ENCODE assay signal across 8 cellular contexts in genomic region chr7:88111136-88111748, GRCh38.
DNase-seq lines count a peak whose midpoint lies in the region; ATAC-seq and TF ChIP-seq lines count a peak whose summit lies in the region.

No MANE protein-coding gene starts in this region.

- H3F3A ChIP-seq in Loucy (ENCODE audit: low read depth), result no peaks in the 10 kb centered on the region

- TF ChIP-seq CTCF in CD4-positive, alpha-beta T cell (IDR thresholded peaks at IDR 0.05), result peak; percentile 34
- TF ChIP-seq CTCF in Loucy (conservative IDR thresholded peaks at IDR 0.05; ENCODE audit: low read length), result peak; percentile 70
- peak; percentile 76 for TF ChIP-seq CTCF in foreskin keratinocyte (conservative IDR thresholded peaks at IDR 0.05)

- CTCF ChIA-PET in CD4-positive, alpha-beta T cell (lab: Charles Lee), result no interaction called here

- no peak overlapping the region for H3K4me3 Mint-ChIP-seq in CD4-positive, alpha-beta T cell

- intact Hi-C loops in CD4-positive, alpha-beta T cell (cut with DNase I, micrococcal nuclease), result loop anchor here (2.0 to 10.0 kb wide), 4 partner anchors 312 to 796 kb away; no protein-coding TSS in a partner anchor

- H3K27ac ChIP-seq in CD4-positive, alpha-beta T cell (ENCODE audit: low read depth, low read length), result no peak overlapping the region
- H3K27ac ChIP-seq in foreskin keratinocyte, result no peak overlapping the region

- H4K20me1 ChIP-seq in Loucy (ENCODE audit: insufficient read depth, low read length, poor library complexity, severe bottlenecking), result no peaks in the 10 kb centered on the region

- no peaks in the 10 kb centered on the region for H3K4me1 Mint-ChIP-seq in CD4-positive, alpha-beta T cell (ENCODE audit: low read depth)

- POLR2A ChIA-PET in CD4-positive, alpha-beta T cell (lab: Charles Lee), result no interaction called here

- H3K4me1 ChIP-seq in Loucy (ENCODE audit: insufficient read depth, low read length, poor library complexity, severe bottlenecking) (peaks cover 4% of the 10 kb centered on the region), foreskin keratinocyte (no peaks in the 10 kb centered on the region)

- H3K9me3 Mint-ChIP-seq in CD4-positive, alpha-beta T cell, result no peaks in the 10 kb centered on the region

- no peaks in the 10 kb centered on the region for H3K27me3 Mint-ChIP-seq in CD4-positive, alpha-beta T cell

- no peaks in the 10 kb centered on the region for H3K9me2 ChIP-seq in Loucy (replicated peaks; ENCODE audit: low read depth, low read length)

- H3K9ac ChIP-seq in Loucy (ENCODE audit: low read depth, low read length, poor library complexity, severe bottlenecking), result no peak overlapping the region

- no peak for ATAC-seq in CD4-positive, alpha-beta T cell (ENCODE audit: poor library complexity)
- ATAC-seq in GM19468 (IDR thresholded peaks at IDR 0.05; ENCODE audit: extremely low read depth, unreplicated experiment) (peak; percentile 37), SK-N-SH treated with all-trans-retinoic acid at 6 μM for 48 hours (peak; percentile 85), foreskin keratinocyte (peak; percentile 63), esophagus mucosa (no peak)

- H3K27ac Mint-ChIP-seq in CD4-positive, alpha-beta T cell, result no peak overlapping the region

- DNase-seq in CD4-positive, alpha-beta T cell, result no peak
- DNase-seq in foreskin keratinocyte (peak; percentile 21 to 50), renal cortical epithelial cell (ENCODE audit: low read depth) (peak; percentile 77), NCI-H187 (lab: John Stamatoyannopoulos, UW) (no peak)

- H3K36me3 ChIP-seq in Loucy (ENCODE audit: insufficient read depth, low read length), result no peaks in the 10 kb centered on the region; the same call in 1 of the 2 replicates

- H3K4me3 ChIP-seq in Loucy (ENCODE audit: low read length, poor library complexity, severe bottlenecking), result no peak overlapping the region

- no peak overlapping the region for H3K4me2 ChIP-seq in Loucy (ENCODE audit: low read depth, low read length, poor library complexity, severe bottlenecking)

- H2AFZ ChIP-seq in Loucy (ENCODE audit: low read length), result no peak overlapping the region

- no peaks in the 10 kb centered on the region for H3K36me3 Mint-ChIP-seq in CD4-positive, alpha-beta T cell (ENCODE audit: low read depth)

- H3K27me3 ChIP-seq in CD4-positive, alpha-beta T cell (ENCODE audit: control insufficient read depth, insufficient read depth, low read length), result no peaks in the 10 kb centered on the region
- no peaks in the 10 kb centered on the region for H3K27me3 ChIP-seq in Loucy (ENCODE audit: insufficient read depth, low read length, poor library complexity, severe bottlenecking)
- H3K27me3 ChIP-seq in foreskin keratinocyte, result no peaks in the 10 kb centered on the region

- no peaks in the 10 kb centered on the region for H3K9me3 ChIP-seq in CD4-positive, alpha-beta T cell (ENCODE audit: control insufficient read depth, low read length)
- H3K9me3 ChIP-seq in Loucy (ENCODE audit: insufficient read depth, low read depth, low read length), result no peaks in the 10 kb centered on the region

- no peaks in the 10 kb centered on the region for H3K79me2 ChIP-seq in Loucy (ENCODE audit: insufficient read depth, low read length)

TF ChIP-seq in SK-N-SH treated with all-trans-retinoic acid at 6 μM for 48 hours, 23 proteins besides CTCF, POLR2A, EP300 and RAD21:
- TF ChIP-seq CREB5 (CRISPR knock-in tag; IDR thresholded peaks at IDR 0.05; ENCODE audit: low read depth) (peak; percentile 91), GLIS3 (CRISPR knock-in tag; IDR thresholded peaks at IDR 0.05) (no peak), ISL1 (CRISPR knock-in tag; IDR thresholded peaks at IDR 0.05) (peak; percentile 74)

Comparison
In these comparisons a context has a peak if more than half of its experiments do, and no peak if none do; other contexts are left out.
1. ATAC-seq: peak in GM19468 (single experiment), SK-N-SH treated with all-trans-retinoic acid at 6 μM for 48 hours (single experiment) and foreskin keratinocyte (single experiment); none in CD4-positive, alpha-beta T cell (single experiment) and esophagus mucosa (single experiment).
2. DNase-seq: peak in foreskin keratinocyte (2 of 2) and renal cortical epithelial cell (single experiment); none in CD4-positive, alpha-beta T cell (0 of 10) and NCI-H187 (0 of 2).
3. Peak in every context shown above with its lines, with median percentiles within 50 percentile points of each other: CTCF ChIP-seq.